In the genomic region with DNA sequence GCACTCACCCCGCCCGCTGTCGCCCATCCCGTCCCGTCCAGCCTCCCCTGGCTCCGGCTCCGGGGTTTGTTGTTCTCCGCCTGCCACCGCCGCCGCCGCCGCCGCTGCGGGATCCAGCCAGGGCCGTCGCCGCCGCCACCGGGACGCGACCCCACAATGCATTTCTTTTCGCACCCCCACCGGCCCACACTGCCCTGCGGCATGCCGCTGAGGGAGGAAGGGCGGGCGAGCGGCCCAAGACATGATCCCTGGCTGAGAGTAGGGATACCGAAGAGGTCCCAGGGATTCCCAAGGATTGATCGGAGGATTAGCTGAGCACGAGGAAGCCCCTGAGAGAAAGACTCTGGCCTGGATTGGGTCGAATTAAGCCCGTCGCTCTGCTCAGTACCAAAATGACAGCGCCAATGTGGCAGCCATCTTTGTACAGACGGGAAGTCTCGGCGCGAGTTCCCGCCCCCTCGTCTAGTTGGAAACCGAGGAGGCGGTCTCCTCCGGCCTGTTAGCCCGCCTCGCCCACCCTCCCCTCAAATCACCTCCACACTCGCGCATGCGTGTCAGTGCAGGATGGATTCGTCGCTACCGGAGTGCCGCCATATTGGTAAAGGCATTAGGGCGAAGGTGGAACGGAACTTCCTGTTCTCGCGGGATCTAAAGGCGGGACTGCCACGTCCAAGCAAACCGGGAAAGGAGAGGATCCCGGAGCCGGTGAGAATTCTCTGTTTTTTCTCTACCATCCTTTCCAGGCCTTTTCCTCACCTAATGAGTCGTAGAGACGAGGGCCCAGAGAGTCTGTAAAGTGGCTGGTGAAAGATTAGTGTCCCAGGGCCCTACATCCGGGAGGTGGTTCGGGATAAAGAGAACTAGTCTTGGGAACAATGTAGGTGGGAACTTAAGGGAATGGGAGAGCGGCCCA, we compare ENCODE assay signal across 8 cellular contexts. TPM values are rescaled to one million over a fixed set of nuclear protein-coding genes. Genes with fewer than 3 reads are reported as not detected.
DNase-seq lines count a peak whose midpoint lies in the region; ATAC-seq and TF ChIP-seq lines count a peak whose summit lies in the region.

A gene (minus strand): TSS at position 432 of the 913 bp plus-strand sequence. CDS start 189 bp downstream, at position 243.
A gene with protein sequence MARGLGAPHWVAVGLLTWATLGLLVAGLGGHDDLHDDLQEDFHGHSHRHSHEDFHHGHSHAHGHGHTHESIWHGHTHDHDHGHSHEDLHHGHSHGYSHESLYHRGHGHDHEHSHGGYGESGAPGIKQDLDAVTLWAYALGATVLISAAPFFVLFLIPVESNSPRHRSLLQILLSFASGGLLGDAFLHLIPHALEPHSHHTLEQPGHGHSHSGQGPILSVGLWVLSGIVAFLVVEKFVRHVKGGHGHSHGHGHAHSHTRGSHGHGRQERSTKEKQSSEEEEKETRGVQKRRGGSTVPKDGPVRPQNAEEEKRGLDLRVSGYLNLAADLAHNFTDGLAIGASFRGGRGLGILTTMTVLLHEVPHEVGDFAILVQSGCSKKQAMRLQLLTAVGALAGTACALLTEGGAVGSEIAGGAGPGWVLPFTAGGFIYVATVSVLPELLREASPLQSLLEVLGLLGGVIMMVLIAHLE (plus strand): TSS at position 634 of the 913 bp plus-strand sequence. CDS start 379 bp downstream, outside the sequence.

- peaks cover 41% of the 10 kb centered on the region for H3F3A ChIP-seq in SU-DHL-6 (ENCODE audit: insufficient read depth)

- peaks cover 59% of the 10 kb centered on the region for H3K4me1 Mint-ChIP-seq in activated naive CD8-positive, alpha-beta T cell treated with anti-CD3 and anti-CD28 coated beads for 36 hours

- H3K9me3 Mint-ChIP-seq in activated naive CD8-positive, alpha-beta T cell treated with anti-CD3 and anti-CD28 coated beads for 36 hours = no peaks in the 10 kb centered on the region

- no peaks in the 10 kb centered on the region for H3K27me3 Mint-ChIP-seq in activated naive CD8-positive, alpha-beta T cell treated with anti-CD3 and anti-CD28 coated beads for 36 hours

- H3K36me3 ChIP-seq in SU-DHL-6 (ENCODE audit: low read length) = peaks cover 13% of the 10 kb centered on the region

- H3K27me3 ChIP-seq in SU-DHL-6 (ENCODE audit: low read length) = no peaks in the 10 kb centered on the region

- H3K9ac ChIP-seq in SU-DHL-6 (ENCODE audit: low read length) = peak within 1 kb of the TSS; percentile 85

- no peaks in the 10 kb centered on the region for H3K9me2 ChIP-seq in SU-DHL-6 (replicated peaks; ENCODE audit: insufficient read depth, low read length)

- H3K4me2 ChIP-seq in SU-DHL-6 (ENCODE audit: low read depth, low read length, poor library complexity, severe bottlenecking) = peak within 1 kb of the TSS; percentile 73

- peak within 1 kb of the TSS; percentile 92 for H3K4me3 Mint-ChIP-seq in activated naive CD8-positive, alpha-beta T cell treated with anti-CD3 and anti-CD28 coated beads for 36 hours

- no peaks in the 10 kb centered on the region for H4K20me1 ChIP-seq in SU-DHL-6 (ENCODE audit: low read depth, low read length)

- peak within 1 kb of the TSS; percentile 97 for H3K4me3 ChIP-seq in SU-DHL-6 (ENCODE audit: insufficient read depth, low read length, poor library complexity, severe bottlenecking)

- DNase-seq in GM04504 (ENCODE audit: low read depth) (peak; percentile 99), NCI-H1417 (lab: John Stamatoyannopoulos, UW) (peak; percentile 98 to 99 (median 99)), glomerular visceral epithelial cell (ENCODE audit: extremely low spot score) (peak; percentile 99), omental fat pad (ENCODE audit: low spot score) (peak; percentile 97)
- DNase-seq in activated naive CD8-positive, alpha-beta T cell treated with anti-CD3 and anti-CD28 coated beads for 36 hours = peak; percentile 97

- peak within 1 kb of the TSS; percentile 98 for H3K27ac Mint-ChIP-seq in activated naive CD8-positive, alpha-beta T cell treated with anti-CD3 and anti-CD28 coated beads for 36 hours

- peak within 1 kb of the TSS; percentile 84 for H2AFZ ChIP-seq in SU-DHL-6 (ENCODE audit: low read depth, low read length, severe bottlenecking)

- peaks cover 33% of the 10 kb centered on the region for H3K79me2 ChIP-seq in SU-DHL-6 (ENCODE audit: insufficient read depth, low read length)

- H3K27ac ChIP-seq in SU-DHL-6 (ENCODE audit: low read depth, low read length) = peak within 1 kb of the TSS; percentile 83
- peak within 1 kb of the TSS; percentile 97 for H3K27ac ChIP-seq in temporal lobe (ENCODE audit: low read depth, low read length)

- H3K36me3 Mint-ChIP-seq in activated naive CD8-positive, alpha-beta T cell treated with anti-CD3 and anti-CD28 coated beads for 36 hours = peaks cover 36% of the 10 kb centered on the region

- TF ChIP-seq CTCF in SU-DHL-6 (IDR thresholded peaks at IDR 0.05; ENCODE audit: insufficient read depth, low read length, poor library complexity, severe bottlenecking) = no peak
- TF ChIP-seq CTCF in omental fat pad (IDR thresholded peaks at IDR 0.05) = no peak

- H3K9me3 ChIP-seq in SU-DHL-6 (ENCODE audit: insufficient read depth, low read length) = no peaks in the 10 kb centered on the region

- ATAC-seq in HG02642 (IDR thresholded peaks at IDR 0.05; ENCODE audit: poor library complexity, unreplicated experiment) = peak; percentile 57
- ATAC-seq in omental fat pad (ENCODE audit: low FRiP score) = peak; percentile 86

RNA-seq across cellular contexts. Expression of the first gene that starts in this region (rescaled TPM):
- 10 to 100 TPM; 40.4 to 42.1 TPM for total RNA-seq in activated naive CD8-positive, alpha-beta T cell treated with anti-CD3 and anti-CD28 coated beads for 36 hours
- 10 to 100 TPM; 19.9 to 35.9 (median 22.7) TPM for total RNA-seq in omental fat pad
- 20.7 TPM for total RNA-seq in temporal lobe

RNA-seq across cellular contexts. Expression of the second gene that starts in this region (rescaled TPM):
- 10 to 100 TPM; 51.0 to 55.6 TPM for total RNA-seq in activated naive CD8-positive, alpha-beta T cell treated with anti-CD3 and anti-CD28 coated beads for 36 hours
- total RNA-seq in omental fat pad (10 to 100 TPM; 57.5 to 82.8 (median 70.1) TPM), temporal lobe (38.4 TPM)

Comparison
In these comparisons a context has a peak if more than half of its experiments do, and no peak if none do; other contexts are left out.
1. Peak in every context shown above with its lines: DNase-seq, ATAC-seq, H3K4me3 ChIP-seq and H3K27ac ChIP-seq.